ENCODE assay signal across 8 cellular contexts in the genomic region with DNA sequence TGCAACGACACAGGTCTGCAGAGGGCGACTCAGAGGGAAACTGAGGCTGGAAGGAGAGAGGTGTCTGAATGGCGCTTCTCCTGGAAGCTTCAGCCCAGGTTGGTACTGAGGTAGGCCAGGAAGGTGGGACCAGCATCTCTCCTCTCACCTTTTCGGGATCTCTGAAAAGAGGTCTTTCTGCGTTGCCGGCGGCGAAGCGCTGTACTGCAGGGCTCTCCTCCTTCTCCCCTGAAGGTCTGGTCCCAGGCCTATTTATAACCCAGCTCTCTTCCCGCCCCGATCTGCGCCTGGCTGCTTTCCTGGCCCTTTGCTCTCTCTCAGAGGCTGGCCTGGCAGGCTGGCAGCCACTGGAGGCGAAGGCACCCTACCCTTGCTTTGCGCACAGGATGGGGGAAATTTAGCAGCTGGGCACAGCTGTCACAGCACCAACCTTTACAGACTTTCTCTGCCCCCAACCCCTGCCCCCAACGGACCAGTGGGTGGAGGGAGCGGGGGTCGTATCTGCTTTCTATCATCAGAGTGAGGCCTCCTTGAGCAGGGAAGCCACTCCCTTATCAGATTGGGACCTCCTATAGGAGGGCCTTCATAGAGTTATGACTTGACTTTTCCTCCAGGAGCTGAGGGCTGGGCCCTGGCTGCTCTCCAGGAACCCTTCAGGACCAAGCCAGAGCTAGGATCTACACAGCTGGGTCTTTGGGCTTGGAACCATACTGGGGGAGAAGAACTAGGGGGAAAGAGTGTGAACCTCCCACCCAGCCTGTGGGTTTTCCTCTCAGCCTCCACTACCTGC. TPM values are rescaled to one million over a fixed set of nuclear protein-coding genes. Genes with fewer than 3 reads are reported as not detected.
DNase-seq lines count a peak whose midpoint lies in the region; ATAC-seq and TF ChIP-seq lines count a peak whose summit lies in the region.

No MANE protein-coding gene starts in this region.

- H3K36me3 Mint-ChIP-seq in activated naive CD8-positive, alpha-beta T cell treated with anti-CD3 and anti-CD28 coated beads, Interleukin-2, amount 10 ng/mL, durations not matched to agents 7 days and 5 days: no peaks in the 10 kb centered on the region
- no peaks in the 10 kb centered on the region for H3K36me3 Mint-ChIP-seq in activated naive CD8-positive, alpha-beta T cell treated with anti-CD3 and anti-CD28 coated beads, Interleukin-2, amount 50 U/mL, for 24 hours (ENCODE audit: low read depth)

- ATAC-seq in activated naive CD8-positive, alpha-beta T cell treated with anti-CD3 and anti-CD28 coated beads, Interleukin-2, amount 10 ng/mL, durations not matched to agents 7 days and 5 days (ENCODE audit: low read depth): no peak
- ATAC-seq in activated naive CD8-positive, alpha-beta T cell treated with anti-CD3 and anti-CD28 coated beads, Interleukin-2, amount 50 U/mL, for 24 hours: no peak
- no peak for ATAC-seq in GM18517 (IDR thresholded peaks at IDR 0.05; ENCODE audit: unreplicated experiment)
- ATAC-seq in HG03045 (IDR thresholded peaks at IDR 0.05; ENCODE audit: unreplicated experiment): no peak
- no peak for ATAC-seq in GM21381 (IDR thresholded peaks at IDR 0.05; ENCODE audit: unreplicated experiment)

- peak overlapping the region; percentile 62 to 70 (median 68) for H3K4me3 ChIP-seq in esophagus muscularis mucosa
- H3K4me3 ChIP-seq in uterus: peak overlapping the region; percentile 8 to 10

- H3K9me3 Mint-ChIP-seq in activated naive CD8-positive, alpha-beta T cell treated with anti-CD3 and anti-CD28 coated beads, Interleukin-2, amount 10 ng/mL, durations not matched to agents 7 days and 5 days: no peaks in the 10 kb centered on the region
- H3K9me3 Mint-ChIP-seq in activated naive CD8-positive, alpha-beta T cell treated with anti-CD3 and anti-CD28 coated beads, Interleukin-2, amount 50 U/mL, for 24 hours: no peaks in the 10 kb centered on the region

- H3K27ac Mint-ChIP-seq in activated naive CD8-positive, alpha-beta T cell treated with anti-CD3 and anti-CD28 coated beads, Interleukin-2, amount 10 ng/mL, durations not matched to agents 7 days and 5 days: no peak overlapping the region
- H3K27ac Mint-ChIP-seq in activated naive CD8-positive, alpha-beta T cell treated with anti-CD3 and anti-CD28 coated beads, Interleukin-2, amount 50 U/mL, for 24 hours: no peak overlapping the region

- TF ChIP-seq CTCF in esophagus muscularis mucosa (IDR thresholded peaks at IDR 0.05) (peak in 2 of 3 experiments; percentile 16 to 39), uterus (IDR thresholded peaks at IDR 0.05) (no peak)

- no peaks in the 10 kb centered on the region for H3K27me3 ChIP-seq in esophagus muscularis mucosa
- H3K27me3 ChIP-seq in uterus: peaks cover 0 to 4% of the 10 kb centered on the region in 2 donors

- no peak for DNase-seq in activated naive CD8-positive, alpha-beta T cell treated with anti-CD3 and anti-CD28 coated beads, Interleukin-2, amount 10 ng/mL, durations not matched to agents 7 days and 5 days
- no peak for DNase-seq in activated naive CD8-positive, alpha-beta T cell treated with anti-CD3 and anti-CD28 coated beads, Interleukin-2, amount 50 U/mL, for 24 hours
- DNase-seq in esophagus muscularis mucosa (ENCODE audit: extremely low spot score) (peak; percentile 86), myocyte (ENCODE audit: low read depth) (peak; percentile 70), uterus (no peak)

- intact Hi-C loops in esophagus muscularis mucosa (cut with DNase I) (no loop called here), uterus (cut with DNase I; ENCODE audit: low total_unique reads) (no loop called here)

- TF ChIP-seq EP300 in esophagus muscularis mucosa (IDR thresholded peaks at IDR 0.05): no peak

- H3K9me3 ChIP-seq in esophagus muscularis mucosa (no peaks in the 10 kb centered on the region), uterus (no peaks in the 10 kb centered on the region)

- no peak for TF ChIP-seq POLR2A in esophagus muscularis mucosa (IDR thresholded peaks at IDR 0.05; ENCODE audit: low read depth)
- TF ChIP-seq POLR2A in uterus (IDR thresholded peaks at IDR 0.05): no peak

- WGBS in esophagus muscularis mucosa: 39% methylated on average over 16 of the region's 17 CpGs

- POLR2A ChIA-PET in activated naive CD8-positive, alpha-beta T cell treated with anti-CD3 and anti-CD28 coated beads, Interleukin-2, amount 10 ng/mL, durations not matched to agents 7 days and 5 days (lab: Charles Lee): no interaction called here

- peak overlapping the region; percentile 37 for H3K4me3 Mint-ChIP-seq in activated naive CD8-positive, alpha-beta T cell treated with anti-CD3 and anti-CD28 coated beads, Interleukin-2, amount 10 ng/mL, durations not matched to agents 7 days and 5 days
- no peak overlapping the region for H3K4me3 Mint-ChIP-seq in activated naive CD8-positive, alpha-beta T cell treated with anti-CD3 and anti-CD28 coated beads, Interleukin-2, amount 50 U/mL, for 24 hours

- no peaks in the 10 kb centered on the region for H3K36me3 ChIP-seq in esophagus muscularis mucosa
- H3K36me3 ChIP-seq in uterus: no peaks in the 10 kb centered on the region

- H3K4me1 ChIP-seq in esophagus muscularis mucosa (peaks cover 80 to 88% (median 83%) of the 10 kb centered on the region in 4 donors), uterus (no peaks in the 10 kb centered on the region)

- peaks cover 42% of the 10 kb centered on the region for H3K27me3 Mint-ChIP-seq in activated naive CD8-positive, alpha-beta T cell treated with anti-CD3 and anti-CD28 coated beads, Interleukin-2, amount 10 ng/mL, durations not matched to agents 7 days and 5 days
- H3K27me3 Mint-ChIP-seq in activated naive CD8-positive, alpha-beta T cell treated with anti-CD3 and anti-CD28 coated beads, Interleukin-2, amount 50 U/mL, for 24 hours: peaks cover 38% of the 10 kb centered on the region

- peak overlapping the region; percentile 82 to 89 (median 85) for H3K27ac ChIP-seq in esophagus muscularis mucosa (replicated peaks in 1 of 4)
- no peak overlapping the region for H3K27ac ChIP-seq in uterus

- H3K4me1 Mint-ChIP-seq in activated naive CD8-positive, alpha-beta T cell treated with anti-CD3 and anti-CD28 coated beads, Interleukin-2, amount 10 ng/mL, durations not matched to agents 7 days and 5 days: peaks cover 30% of the 10 kb centered on the region
- peaks cover 20% of the 10 kb centered on the region for H3K4me1 Mint-ChIP-seq in activated naive CD8-positive, alpha-beta T cell treated with anti-CD3 and anti-CD28 coated beads, Interleukin-2, amount 50 U/mL, for 24 hours

RNA-seq across cellular contexts. Expression of a gene that starts 1.1 kb away (rescaled TPM):
- 1 to 10 TPM; 6.3 to 6.7 TPM for total RNA-seq in activated naive CD8-positive, alpha-beta T cell treated with anti-CD3 and anti-CD28 coated beads, Interleukin-2, amount 10 ng/mL, durations not matched to agents 7 days and 5 days
- 10 to 100 TPM; 17.4 to 40.7 (median 18.5) TPM for total RNA-seq in esophagus muscularis mucosa
- total RNA-seq in myocyte: 114 and 149 TPM in 2 replicates
- polyA plus RNA-seq in myocyte (2012): 176 TPM
- 10 to 100 TPM in 3 of 4 donors, 1 to 10 TPM in 1; 2.6 to 20.7 (median 12.7) TPM for total RNA-seq in uterus

Comparison
In these comparisons a context has a peak if more than half of its experiments do, and no peak if none do; other contexts are left out.
1. DNase-seq: peak in esophagus muscularis mucosa (single experiment) and myocyte (single experiment); none in activated naive CD8-positive, alpha-beta T cell treated with anti-CD3 and anti-CD28 coated beads, Interleukin-2, amount 10 ng/mL, durations not matched to agents 7 days and 5 days (single experiment), activated naive CD8-positive, alpha-beta T cell treated with anti-CD3 and anti-CD28 coated beads, Interleukin-2, amount 50 U/mL, for 24 hours (single experiment) and uterus (0 of 2).
2. H3K27ac ChIP-seq: peak in esophagus muscularis mucosa (4 of 4); none in uterus (0 of 2).
3. CTCF ChIP-seq: peak in esophagus muscularis mucosa (2 of 3); none in uterus (0 of 4).